ENCODE assay signal across 8 cellular contexts in genomic region chr11:123060265-123061000, GRCh38. TPM values are rescaled to one million over a fixed set of nuclear protein-coding genes. Genes with fewer than 3 reads are reported as not detected.
DNase-seq lines count a peak whose midpoint lies in the region; ATAC-seq, FAIRE-seq and TF ChIP-seq lines count a peak whose summit lies in the region.

No MANE protein-coding gene starts in this region.

- no peaks in the 10 kb centered on the region for H3K9me3 ChIP-seq in SJSA1 (replicated peaks)
- no peaks in the 10 kb centered on the region for H3K9me3 ChIP-seq in esophagus squamous epithelium
- H3K9me3 ChIP-seq in psoas muscle, result no peaks in the 10 kb centered on the region

- WGBS in esophagus squamous epithelium, 2 donors, result 2 to 5% methylated on average over 8 of the region's 8 CpGs
- WGBS in psoas muscle, 3 donors, result 2 to 4% (median 3%) methylated on average over 8 of the region's 8 CpGs

- H3K27me3 ChIP-seq in SJSA1 (replicated peaks) (no peaks in the 10 kb centered on the region), esophagus squamous epithelium (no peaks in the 10 kb centered on the region), psoas muscle (ENCODE audit: insufficient read depth in 3 of 3, low read length in 2 of 3) (no peaks in the 10 kb centered on the region)

- no peak for FAIRE-seq in GM19239 (lab: Jason Lieb, UNC)

- peak; percentile 10 for DNase-seq in NCI-H2171 treated with DMSO at 0.1 percent for 48 hours (lab: John Stamatoyannopoulos, UW)
- DNase-seq in NCI-H2171 (lab: John Stamatoyannopoulos, UW), result no peak
- DNase-seq in SJSA1 (ENCODE audit: low read depth in 1 of 2, low spot score in 2 of 2), result no peak
- DNase-seq in esophagus squamous epithelium (lab: John Stamatoyannopoulos, UW), result no peak
- DNase-seq in psoas muscle, result no peak
- no peak for DNase-seq in GM19239 (ENCODE audit: insufficient read length, low spot score)
- no peak for DNase-seq in NCI-H1048 (lab: John Stamatoyannopoulos, UW)

- H3K4me1 ChIP-seq in SJSA1 (replicated peaks) (peaks cover 26% of the 10 kb centered on the region), esophagus squamous epithelium (peaks cover 30 to 82% (median 56%) of the 10 kb centered on the region in 3 donors), psoas muscle (peaks cover 71% of the 10 kb centered on the region)

- intact Hi-C loops in esophagus squamous epithelium (cut with DNase I) (no loop called here), psoas muscle (cut with DNase I) (no loop called here)

- H3K27ac ChIP-seq in SJSA1 (no peak overlapping the region), esophagus squamous epithelium (peak overlapping the region; percentile 3 to 100 (median 70)), psoas muscle (peak overlapping the region; percentile 100)

- no peak for TF ChIP-seq CTCF in esophagus squamous epithelium (IDR thresholded peaks at IDR 0.05)
- TF ChIP-seq CTCF in psoas muscle (IDR thresholded peaks at IDR 0.05), result no peak

- no peak for TF ChIP-seq POLR2A in esophagus squamous epithelium (IDR thresholded peaks at IDR 0.05)

- H3K4me3 ChIP-seq in SJSA1 (peak overlapping the region; percentile 77), esophagus squamous epithelium (peak overlapping the region; percentile 65 to 98 (median 94)), psoas muscle (peak overlapping the region; percentile 91)

- H3K36me3 ChIP-seq in SJSA1 (peaks cover 67% of the 10 kb centered on the region), esophagus squamous epithelium (peaks cover 18 to 57% (median 35%) of the 10 kb centered on the region in 3 donors), psoas muscle (ENCODE audit: insufficient read depth in 1 of 2, low read depth in 1 of 2) (peaks cover 25 to 58% of the 10 kb centered on the region in 2 donors)

- no peak for ATAC-seq in psoas muscle
- ATAC-seq in HG02870 (IDR thresholded peaks at IDR 0.05; ENCODE audit: unreplicated experiment), result no peak

RNA-seq across cellular contexts. Expression of gene HSPA8, which starts 1.5 kb away (rescaled TPM):
- total RNA-seq in SJSA1 (2014; rRNA removed; shearing (Covaris generic)), result 2,210 and 2,693 TPM in 2 replicates
- total RNA-seq in esophagus squamous epithelium (1,000 to 10,000 TPM in 2 of 4 donors, 100 to 1,000 TPM in 2; 767 to 1,626 (median 1,046) TPM), psoas muscle (1,000 to 10,000 TPM; 1,127 to 2,415 (median 1,519) TPM)
- polyA plus RNA-seq in psoas muscle, result 1,000 to 10,000 TPM; 1,414 to 3,112 (median 2,704) TPM
